ENCODE assay signal across 27 cellular contexts in the genomic region with DNA sequence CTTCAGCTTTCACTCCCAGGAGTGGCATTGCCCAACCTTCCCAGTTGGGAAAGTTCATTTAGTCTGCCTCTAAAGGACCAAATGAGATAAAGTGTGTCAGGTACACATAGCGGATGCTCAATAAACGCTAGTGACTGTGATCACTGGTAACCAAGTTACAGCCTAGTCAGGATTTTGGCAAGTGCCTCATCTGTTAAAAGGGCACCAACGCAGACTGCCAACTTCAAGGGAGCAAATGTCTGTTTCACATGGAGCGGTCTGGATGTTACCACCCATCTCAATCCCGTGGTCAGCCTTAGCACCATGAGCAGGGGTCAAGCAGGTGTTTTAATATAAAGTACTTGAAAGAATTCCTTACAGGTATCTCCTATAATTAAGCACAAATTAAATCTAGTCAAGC.
"Had no signal": no experiment of that assay in that cellular context is flagged by ENCODE, and none has a peak within 500 bp of the region (broad histone marks: within the 10 kb centered on the region; RNA-seq: fewer than 3 reads in every experiment).

No MANE protein-coding gene starts in this region.

- H3K4me3 ChIP-seq: esophagus muscularis mucosa, gastroesophageal sphincter had no signal

- H3K27me3 ChIP-seq: brain microvascular endothelial cell, esophagus muscularis mucosa, gastroesophageal sphincter had no signal

- DNase-seq: activated CD4-positive, alpha-beta memory T cell treated with anti-CD3 and anti-CD28 coated beads, Interleukin-2, amount 10 ng/mL, durations not matched to agents 7 days and 5 days; activated CD4-positive, alpha-beta T cell treated with anti-CD3 and anti-CD28 coated beads for 1 hour; activated CD4-positive, alpha-beta T cell treated with anti-CD3 and anti-CD28 coated beads for 4 hours; activated CD4-positive, alpha-beta T cell treated with anti-CD3 and anti-CD28 coated beads, Interleukin-2, amount 10 ng/mL, durations not matched to agents 7 days and 5 days; activated CD4-positive, alpha-beta T cell treated with anti-CD3 and anti-CD28 coated beads, Interleukin-2, amount 50 U/mL, for 4 hours; activated CD8-positive, alpha-beta memory T cell treated with anti-CD3 and anti-CD28 coated beads, Interleukin-2, amount 50 U/mL, for 48 hours; activated effector memory CD4-positive, alpha-beta T cell treated with Interleukin-2 at 50 U/mL for 16 hours; activated gamma-delta T cell treated with Interleukin-2 at 50 U/mL for 16 hours; activated naive CD4-positive, alpha-beta T cell treated with anti-CD3 and anti-CD28 coated beads, Interleukin-2, amount 50 U/mL, for 16 hours; activated naive CD4-positive, alpha-beta T cell treated with Interleukin-2 at 50 U/mL for 16 hours; activated T-cell treated with anti-CD3 and anti-CD28 coated beads for 4 hours; activated T-cell treated with anti-CD3 and anti-CD28 coated beads, Interleukin-2, amount 50 U/mL, for 4 hours; amniotic stem cell; anterior cingulate cortex; brain microvascular endothelial cell; cortex of kidney; dermis blood vessel endothelial cell; effector CD4-positive, alpha-beta T cell; effector memory CD8-positive, alpha-beta T cell; erythroblast; foreskin melanocyte; T-helper 2 cell had no signal

- H3K9me3 ChIP-seq: esophagus muscularis mucosa, gastroesophageal sphincter had no signal

- H3K4me1 ChIP-seq: esophagus muscularis mucosa, gastroesophageal sphincter had no signal

- H3K27ac ChIP-seq: brain microvascular endothelial cell, esophagus muscularis mucosa, gastroesophageal sphincter, VCaP had no signal

- ATAC-seq: activated T-cell treated with anti-CD3 and anti-CD28 coated beads, Interleukin-2, amount 50 U/mL, for 4 hours; activated T-helper 17 cell treated with anti-CD3 and anti-CD28 coated beads, Interleukin-2, amount 50 U/mL, for 72 hours; effector memory CD8-positive, alpha-beta T cell; gastroesophageal sphincter; WTC11 had no signal

- H3K36me3 ChIP-seq: brain microvascular endothelial cell, esophagus muscularis mucosa, gastroesophageal sphincter had no signal
